10 cellular contexts compared by ENCODE assay signal in genomic region chr2:96838345-96839287, GRCh38. TPM values are rescaled to one million over a fixed set of nuclear protein-coding genes. Genes with fewer than 3 reads are reported as not detected.
A peak's percentile ranks its signal among the peaks of the same experiment; 100 is the strongest.
DNase-seq lines count a peak whose midpoint lies in the region; ATAC-seq and TF ChIP-seq lines count a peak whose summit lies in the region.
"Had no signal": no experiment of that assay in that cellular context is flagged by ENCODE, and none has a peak within 500 bp of the region (broad histone marks: within the 10 kb centered on the region; RNA-seq: fewer than 3 reads in every experiment).

No MANE protein-coding gene starts in this region.

- H3K27me3 Mint-ChIP-seq in CD4-positive, alpha-beta T cell = no peaks in the 10 kb centered on the region
- H3K27me3 Mint-ChIP-seq in activated CD4-positive, alpha-beta memory T cell treated with anti-CD3 and anti-CD28 coated beads, Interleukin-2, amount 10 ng/mL, durations not matched to agents 7 days and 5 days = no peaks in the 10 kb centered on the region

- H3K4me3 ChIP-seq in HCT116 (replicated peaks in 1 of 2; ENCODE audit: low read depth in 1 of 2, low read length in 2 of 2) (no peak overlapping the region), mucosa of stomach (ENCODE audit: low read length) (no peak overlapping the region), MG63 (no peak overlapping the region)

- no peak for DNase-seq in CD4-positive, alpha-beta T cell
- no peak for DNase-seq in HCT116 (ENCODE audit: low read depth, low spot score)
- no peak for DNase-seq in activated CD4-positive, alpha-beta memory T cell treated with anti-CD3 and anti-CD28 coated beads, Interleukin-2, amount 10 ng/mL, durations not matched to agents 7 days and 5 days
- no peak for DNase-seq in G401 (ENCODE audit: low spot score)
- DNase-seq in MG63 = no peak
- no peak for DNase-seq in NCI-H1092 treated with DMSO at 0.1 percent for 48 hours (lab: John Stamatoyannopoulos, UW)
- DNase-seq in DMS 273 (lab: John Stamatoyannopoulos, UW; ENCODE audit: unreplicated experiment) = no peak
- DNase-seq: Caco-2, NCI-H524 had no signal

- ATAC-seq in CD4-positive, alpha-beta T cell (ENCODE audit: poor library complexity) = peak; percentile 3
- ATAC-seq in HCT116 = 0 out of 2 replicates have a peak, but pooled peaks have one; percentile 5

- in situ Hi-C loops in G401 (cut with HindIII; ENCODE audit: low sequenced_read_pairs) = no loop called here

- peaks cover 21% of the 10 kb centered on the region for H3K4me1 Mint-ChIP-seq in CD4-positive, alpha-beta T cell (ENCODE audit: low read depth)
- H3K4me1 Mint-ChIP-seq in activated CD4-positive, alpha-beta memory T cell treated with anti-CD3 and anti-CD28 coated beads, Interleukin-2, amount 10 ng/mL, durations not matched to agents 7 days and 5 days = peaks cover 31% of the 10 kb centered on the region

- no TSS peak for BruUV-seq in HCT116 (replicated peaks; lab: Mats Ljungman, UMichigan)

- no peak for TF ChIP-seq RAD21 in HCT116 (IDR thresholded peaks at IDR 0.05; ENCODE audit: low read depth)

- RAD21 ChIA-PET in HCT116 (lab: Charles Lee; ENCODE audit: low non-redundant PET in 1 of 2, low total read pairs in 2 of 2, uncharacterized antibody in 2 of 2, unreplicated experiment in 2 of 2) = no interaction called here

- no peaks in the 10 kb centered on the region for H3K9me3 ChIP-seq in CD4-positive, alpha-beta T cell (ENCODE audit: control insufficient read depth, low read length)
- no peaks in the 10 kb centered on the region for H3K9me3 ChIP-seq in HCT116 (ENCODE audit: control insufficient read depth in 1 of 2, insufficient read depth in 1 of 2, low read depth in 1 of 2, low read length in 2 of 2)
- no peaks in the 10 kb centered on the region for H3K9me3 ChIP-seq in mucosa of stomach (ENCODE audit: control insufficient read depth, low read length)
- no peaks in the 10 kb centered on the region for H3K9me3 ChIP-seq in MG63
- H3K9me3 ChIP-seq: Caco-2 had no signal

- intact Hi-C loops in CD4-positive, alpha-beta T cell (cut with DNase I, micrococcal nuclease) = loop anchor here in 1 of 2 experiments (1.0 kb wide), 1 partner anchor 22 kb away; the partner anchor contains the start of gene CNNM3
- intact Hi-C loops in HCT116 (cut with micrococcal nuclease) = no loop called here

- CTCF ChIA-PET in CD4-positive, alpha-beta T cell (lab: Charles Lee) = interaction anchor here (1.2 to 3.9 kb wide), 2 partner anchors 19 kb away, joined by 8 to 18 read pairs; partner anchors contain the start of gene ANKRD39
- CTCF ChIA-PET in HCT116 (lab: Charles Lee) = no interaction called here
- CTCF ChIA-PET in activated CD4-positive, alpha-beta memory T cell treated with anti-CD3 and anti-CD28 coated beads, Interleukin-2, amount 10 ng/mL, durations not matched to agents 7 days and 5 days (lab: Charles Lee) = interaction anchor here (0.5 to 3.2 kb wide), 4 partner anchors 20 to 116 kb away, joined by 3 to 10 read pairs (median 5); partner anchors contain the start of genes ANKRD39 and CNNM3

- H3K36me3 ChIP-seq in HCT116 (ENCODE audit: control insufficient read depth in 1 of 2, insufficient read depth in 2 of 2, low read length in 2 of 2) (peaks cover 1 to 10% of the 10 kb centered on the region in 2 experiments; a peak in 1 of 4 replicates), mucosa of stomach (ENCODE audit: control insufficient read depth, insufficient read depth, low read length) (no peaks in the 10 kb centered on the region), MG63 (peaks cover 2% of the 10 kb centered on the region)

- H3K9me3 Mint-ChIP-seq in CD4-positive, alpha-beta T cell = no peaks in the 10 kb centered on the region
- no peaks in the 10 kb centered on the region for H3K9me3 Mint-ChIP-seq in activated CD4-positive, alpha-beta memory T cell treated with anti-CD3 and anti-CD28 coated beads, Interleukin-2, amount 10 ng/mL, durations not matched to agents 7 days and 5 days

- no peaks in the 10 kb centered on the region for H3K9me2 ChIP-seq in HCT116 (ENCODE audit: insufficient read depth)

- no peak overlapping the region for H3K4me2 ChIP-seq in HCT116 (ENCODE audit: low read length)

- no peak for TF ChIP-seq CTCF in CD4-positive, alpha-beta T cell (IDR thresholded peaks at IDR 0.05)
- no peak for TF ChIP-seq CTCF in HCT116 (IDR thresholded peaks at IDR 0.05 in 2 of 3, conservative IDR thresholded peaks at IDR 0.05 in 1 of 3; ENCODE audit: borderline replicate concordance in 1 of 3, insufficient read depth in 1 of 3, low read depth in 2 of 3, low read length in 2 of 3)

- POLR2A ChIA-PET in CD4-positive, alpha-beta T cell (lab: Charles Lee) = interaction anchor here (1.1 to 2.5 kb wide), 5 partner anchors 19 to 124 kb away, joined by 3 to 16 read pairs (median 12); partner anchors contain the start of genes ANKRD39 and CNNM3
- POLR2A ChIA-PET in HCT116 (lab: Charles Lee) = no interaction called here
- POLR2A ChIA-PET in activated CD4-positive, alpha-beta memory T cell treated with anti-CD3 and anti-CD28 coated beads, Interleukin-2, amount 10 ng/mL, durations not matched to agents 7 days and 5 days (lab: Charles Lee) = interaction anchor here (0.6 to 3.2 kb wide), 6 partner anchors 10 to 124 kb away, joined by 3 to 33 read pairs (median 4); partner anchors contain the start of genes ANKRD39 and CNNM3

- H3K27ac Mint-ChIP-seq in CD4-positive, alpha-beta T cell = peak overlapping the region; percentile 68
- peak overlapping the region; percentile 79 for H3K27ac Mint-ChIP-seq in activated CD4-positive, alpha-beta memory T cell treated with anti-CD3 and anti-CD28 coated beads, Interleukin-2, amount 10 ng/mL, durations not matched to agents 7 days and 5 days

- no peak overlapping the region for H2AFZ ChIP-seq in HCT116 (ENCODE audit: low read depth, low read length, poor library complexity, severe bottlenecking)

- H3K36me3 Mint-ChIP-seq in CD4-positive, alpha-beta T cell (ENCODE audit: low read depth) = peaks cover 25% of the 10 kb centered on the region
- peaks cover 39% of the 10 kb centered on the region for H3K36me3 Mint-ChIP-seq in activated CD4-positive, alpha-beta memory T cell treated with anti-CD3 and anti-CD28 coated beads, Interleukin-2, amount 10 ng/mL, durations not matched to agents 7 days and 5 days (ENCODE audit: low read depth)

- no peaks in the 10 kb centered on the region for H4K20me1 ChIP-seq in HCT116 (ENCODE audit: insufficient read depth)

- no peaks in the 10 kb centered on the region for H3K4me1 ChIP-seq in HCT116 (ENCODE audit: control insufficient read depth in 1 of 2, insufficient read depth in 2 of 2, low read length in 2 of 2)
- peaks cover 14% of the 10 kb centered on the region for H3K4me1 ChIP-seq in mucosa of stomach (ENCODE audit: control insufficient read depth, insufficient read depth, low read length)

- no peak overlapping the region for H3K27ac ChIP-seq in CD4-positive, alpha-beta T cell (ENCODE audit: low read depth, low read length)
- no peak overlapping the region for H3K27ac ChIP-seq in HCT116 (ENCODE audit: low read depth, low read length)

- H3K4me3 Mint-ChIP-seq in CD4-positive, alpha-beta T cell = peak overlapping the region; percentile 70
- peak overlapping the region; percentile 34 for H3K4me3 Mint-ChIP-seq in activated CD4-positive, alpha-beta memory T cell treated with anti-CD3 and anti-CD28 coated beads, Interleukin-2, amount 10 ng/mL, durations not matched to agents 7 days and 5 days

- no peak for TF ChIP-seq POLR2A in HCT116 (IDR thresholded peaks at IDR 0.05; ENCODE audit: borderline replicate concordance, extremely low read depth, insufficient read depth, insufficient read length)

- H3K9ac ChIP-seq in HCT116 (ENCODE audit: low read length) = no peak overlapping the region
- H3K9ac ChIP-seq in mucosa of stomach (ENCODE audit: low read length) = peak overlapping the region; percentile 39

- no peaks in the 10 kb centered on the region for H3K79me2 ChIP-seq in HCT116 (ENCODE audit: insufficient read depth, low read length)

- H3K27me3 ChIP-seq in CD4-positive, alpha-beta T cell (ENCODE audit: control insufficient read depth, insufficient read depth, low read length) = no peaks in the 10 kb centered on the region
- no peaks in the 10 kb centered on the region for H3K27me3 ChIP-seq in HCT116 (ENCODE audit: insufficient read depth, low read length)
- H3K27me3 ChIP-seq in mucosa of stomach (ENCODE audit: control insufficient read depth, insufficient read depth, low read length) = no peaks in the 10 kb centered on the region
- H3K27me3 ChIP-seq in MG63 = no peaks in the 10 kb centered on the region

RNA-seq across cellular contexts. Expression of gene ANKRD23, which starts 5.2 kb away (rescaled TPM):
- total RNA-seq in CD4-positive, alpha-beta T cell = 10 to 100 TPM in 1 of 2 experiments, 1 to 10 TPM in 1; 6.2 to 10.4 TPM
- 1.4 TPM for total RNA-seq in HCT116 (2021; ENCODE audit: unreplicated experiment)
- polyA plus RNA-seq in HCT116 (2012) = 1.2 and 1.5 TPM in 2 replicates
- total RNA-seq in activated CD4-positive, alpha-beta memory T cell treated with anti-CD3 and anti-CD28 coated beads, Interleukin-2, amount 10 ng/mL, durations not matched to agents 7 days and 5 days = 10 to 100 TPM; 15.5 to 16.9 TPM
- 2.2 and 3.5 TPM in 2 replicates for total RNA-seq in G401 (2014; rRNA removed; shearing (Covaris generic))
- 1.7 and 8.3 TPM in 2 replicates for total RNA-seq in MG63 (2014; rRNA removed; shearing (Covaris generic); ENCODE audit: low replicate concordance)

RNA-seq across cellular contexts. Expression of gene ANKRD39, which starts 19.2 kb away (rescaled TPM):
- 10 to 100 TPM; 17.2 to 18.3 TPM for total RNA-seq in CD4-positive, alpha-beta T cell
- total RNA-seq in HCT116 (2021; ENCODE audit: unreplicated experiment) = 24.2 TPM
- 29.8 and 31.9 TPM in 2 replicates for polyA plus RNA-seq in HCT116 (2012)
- total RNA-seq in activated CD4-positive, alpha-beta memory T cell treated with anti-CD3 and anti-CD28 coated beads, Interleukin-2, amount 10 ng/mL, durations not matched to agents 7 days and 5 days = 10 to 100 TPM; 44.1 to 47.7 TPM
- 28.4 and 45.2 TPM in 2 replicates for total RNA-seq in G401 (2014; rRNA removed; shearing (Covaris generic))
- 9.2 and 14.1 TPM in 2 replicates for total RNA-seq in MG63 (2014; rRNA removed; shearing (Covaris generic); ENCODE audit: low replicate concordance)

RNA-seq across cellular contexts. Expression of gene CNNM3, which starts 22.5 kb away (rescaled TPM):
- total RNA-seq in CD4-positive, alpha-beta T cell = 10 to 100 TPM; 48.7 to 53.5 TPM
- total RNA-seq in HCT116 (2021; ENCODE audit: unreplicated experiment) = 31.1 TPM
- polyA plus RNA-seq in HCT116 (2012) = 14.5 and 19.4 TPM in 2 replicates
- 10 to 100 TPM; 26.6 to 28.5 TPM for total RNA-seq in activated CD4-positive, alpha-beta memory T cell treated with anti-CD3 and anti-CD28 coated beads, Interleukin-2, amount 10 ng/mL, durations not matched to agents 7 days and 5 days
- 15.9 and 16.6 TPM in 2 replicates for total RNA-seq in G401 (2014; rRNA removed; shearing (Covaris generic))
- 7.1 and 8.5 TPM in 2 replicates for total RNA-seq in MG63 (2014; rRNA removed; shearing (Covaris generic); ENCODE audit: low replicate concordance)

RNA-seq across cellular contexts. Expression of gene SEMA4C, which starts 31.3 kb away (rescaled TPM):
- 10 to 100 TPM; 55.8 to 56.8 TPM for total RNA-seq in CD4-positive, alpha-beta T cell
- total RNA-seq in HCT116 (2021; ENCODE audit: unreplicated experiment) = 25.4 TPM
- polyA plus RNA-seq in HCT116 (2012) = 24.7 and 27.8 TPM in 2 replicates
- 10 to 100 TPM; 22.2 to 22.5 TPM for total RNA-seq in activated CD4-positive, alpha-beta memory T cell treated with anti-CD3 and anti-CD28 coated beads, Interleukin-2, amount 10 ng/mL, durations not matched to agents 7 days and 5 days
- 37.9 and 40.6 TPM in 2 replicates for total RNA-seq in G401 (2014; rRNA removed; shearing (Covaris generic))
- total RNA-seq in MG63 (2014; rRNA removed; shearing (Covaris generic); ENCODE audit: low replicate concordance) = 12.6 and 16.2 TPM in 2 replicates
